In genomic region chr18:32019251-32019943, GRCh38 we compare ENCODE assay signal across 8 cellular contexts. TPM values are rescaled to one million over a fixed set of nuclear protein-coding genes. Genes with fewer than 3 reads are reported as not detected.
DNase-seq lines count a peak whose midpoint lies in the region; ATAC-seq and TF ChIP-seq lines count a peak whose summit lies in the region.

No MANE protein-coding gene starts in this region.

- H3K27ac ChIP-seq in lower lobe of right lung = peak overlapping the region; percentile 89

- H3K4me3 ChIP-seq in lower lobe of right lung = peak overlapping the region; percentile 75

- intact Hi-C loops in lower lobe of right lung (cut with DNase I) = no loop called here

- ATAC-seq in lower lobe of right lung = peak; percentile 63 to 68
- no peak for ATAC-seq in HG02938 (IDR thresholded peaks at IDR 0.05; ENCODE audit: unreplicated experiment)

- peaks cover 22% of the 10 kb centered on the region for H3K4me1 ChIP-seq in lower lobe of right lung

- DNase-seq in NCI-H345 (lab: John Stamatoyannopoulos, UW) (peak; percentile 32), NCI-H345 treated with DMSO at 0.1 percent for 48 hours (lab: John Stamatoyannopoulos, UW; ENCODE audit: unreplicated experiment) (no peak), NCI-H1092 treated with DMSO at 0.1 percent for 48 hours (lab: John Stamatoyannopoulos, UW) (peak; percentile 42), dermis microvascular lymphatic vessel endothelial cell (ENCODE audit: low read depth in 2 of 2) (peak; percentile 17 to 30), lower lobe of right lung (peak; percentile 65)
- peak; percentile 12 to 30 for DNase-seq in activated CD4-positive, alpha-beta T cell treated with anti-CD3 and anti-CD28 coated beads, Interleukin-2, amount 50 U/mL, for 24 hours (ENCODE audit: low read depth in 1 of 2, low spot score in 1 of 2)
- DNase-seq in stimulated activated CD4-positive, alpha-beta T cell treated with anti-CD3 and anti-CD28 coated beads, TNF-alpha, amount 100 ng/mL, for 48 hours (ENCODE audit: low read depth in 3 of 3) = peak in 2 of 3 donors; percentile 9 to 32

- H3K9me3 ChIP-seq in lower lobe of right lung = no peaks in the 10 kb centered on the region

- peak; percentile 10 for TF ChIP-seq CTCF in lower lobe of right lung (IDR thresholded peaks at IDR 0.05)

- H3K27me3 ChIP-seq in lower lobe of right lung (ENCODE audit: low read depth) = no peaks in the 10 kb centered on the region

- no peaks in the 10 kb centered on the region for H3K36me3 ChIP-seq in lower lobe of right lung

RNA-seq across cellular contexts. Expression of gene RNF125, which starts 0.8 kb away (rescaled TPM):
- 4.4 and 4.5 TPM in 2 replicates for total RNA-seq in dermis microvascular lymphatic vessel endothelial cell
- 8.1 TPM for total RNA-seq in lower lobe of right lung
